Comparison of ENCODE assay signal across 9 cellular contexts in the genomic region with DNA sequence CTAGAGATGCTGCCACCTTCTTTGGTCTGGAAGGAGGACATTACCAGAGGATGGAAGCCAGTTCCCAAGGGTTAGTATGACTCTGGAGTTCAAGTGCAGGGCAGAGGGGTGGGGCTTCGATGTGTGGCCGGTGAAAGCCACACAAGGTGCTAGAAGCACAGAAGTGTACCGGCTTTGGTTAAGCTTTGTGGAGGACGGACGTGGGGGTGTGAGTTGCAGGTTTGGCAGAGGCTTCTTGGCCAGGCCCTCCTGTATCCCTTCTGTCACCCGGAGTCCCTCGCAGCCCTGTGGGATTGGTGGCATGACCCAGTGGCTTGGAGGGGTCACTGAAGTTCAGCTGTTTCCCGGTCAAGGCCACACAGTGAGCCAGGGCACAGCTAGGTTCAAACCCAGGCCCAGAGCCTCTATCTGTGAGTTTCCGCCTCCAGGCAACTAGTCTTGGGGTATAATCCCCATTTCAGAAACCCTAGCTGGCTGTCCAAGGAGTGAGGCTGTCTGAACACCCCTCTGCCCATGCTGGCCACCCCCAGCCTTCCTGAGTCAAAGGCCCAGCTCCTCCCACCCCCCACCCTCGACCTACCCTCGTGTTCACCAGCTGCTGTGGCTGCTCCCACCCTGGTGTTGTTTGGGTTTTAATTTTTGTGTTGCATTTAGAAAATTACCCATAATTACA. TPM values are rescaled to one million over a fixed set of nuclear protein-coding genes. Genes with fewer than 3 reads are reported as not detected.
DNase-seq lines count a peak whose midpoint lies in the region; ATAC-seq lines count a peak whose summit lies in the region.
"Had no signal": no experiment of that assay in that cellular context is flagged by ENCODE, and none has a peak within 500 bp of the region (broad histone marks: within the 10 kb centered on the region; RNA-seq: fewer than 3 reads in every experiment).

No MANE protein-coding gene starts in this region.

- H3K9me3 Mint-ChIP-seq in effector memory CD8-positive, alpha-beta T cell, result no peaks in the 10 kb centered on the region

- H3K4me3 Mint-ChIP-seq in effector memory CD8-positive, alpha-beta T cell, result peak overlapping the region; percentile 35 to 51

- peak; percentile 8 for ATAC-seq in effector memory CD8-positive, alpha-beta T cell (replicated peaks)
- no peak for ATAC-seq in HG03460 (IDR thresholded peaks at IDR 0.05; ENCODE audit: unreplicated experiment)

- no peaks in the 10 kb centered on the region for H3K27me3 Mint-ChIP-seq in effector memory CD8-positive, alpha-beta T cell

- peaks cover 30% of the 10 kb centered on the region for H3K36me3 Mint-ChIP-seq in effector memory CD8-positive, alpha-beta T cell (ENCODE audit: insufficient read depth)

- peaks cover 40 to 54% of the 10 kb centered on the region in 2 donors for H3K4me1 Mint-ChIP-seq in effector memory CD8-positive, alpha-beta T cell (ENCODE audit: low read depth in 2 of 2)

- H3K27ac Mint-ChIP-seq in effector memory CD8-positive, alpha-beta T cell, result peak overlapping the region; percentile 83 to 86

- peak; percentile 53 for DNase-seq in GF-D8 (lab: John Stamatoyannopoulos, UW)
- DNase-seq in NCI-H69 (lab: John Stamatoyannopoulos, UW), result peak; percentile 57
- DNase-seq in effector memory CD8-positive, alpha-beta T cell, result no peak
- peak; percentile 37 for DNase-seq in renal cortical epithelial cell (ENCODE audit: low read depth)
- DNase-seq in stimulated activated CD4-positive, alpha-beta T cell treated with anti-CD3 and anti-CD28 coated beads, Interleukin-1b, Interleukin-23, amount 100 ng/mL, for 48 hours, result no peak
- DNase-seq in stimulated activated CD4-positive, alpha-beta T cell treated with anti-CD3 and anti-CD28 coated beads, Interleukin-2, amount 100 ng/mL, for 24 hours, result no peak
- no peak for DNase-seq in NCI-H345 treated with DMSO at 0.1 percent for 48 hours (lab: John Stamatoyannopoulos, UW; ENCODE audit: unreplicated experiment)
- DNase-seq: glutamatergic neuron had no signal

RNA-seq across cellular contexts. Expression of a gene that starts 4.6 kb away (rescaled TPM):
- 40.5 and 49.3 TPM in 2 replicates for total RNA-seq in renal cortical epithelial cell

RNA-seq across cellular contexts. Expression of a gene that starts 17.2 kb away (rescaled TPM):
- total RNA-seq in renal cortical epithelial cell, result not detected in 2 replicates

RNA-seq across cellular contexts. Expression of a gene that starts 23.3 kb away (rescaled TPM):
- 37.5 and 69.9 TPM in 2 replicates for total RNA-seq in renal cortical epithelial cell

RNA-seq across cellular contexts. Expression of a gene that starts 28.7 kb away (rescaled TPM):
- 108 and 190 TPM in 2 replicates for total RNA-seq in renal cortical epithelial cell

Comparison
In these comparisons a context has a peak if more than half of its experiments do, and no peak if none do; other contexts are left out.
1. DNase-seq: peak in GF-D8 (single experiment), NCI-H69 (single experiment) and renal cortical epithelial cell (single experiment); none in effector memory CD8-positive, alpha-beta T cell (0 of 3), stimulated activated CD4-positive, alpha-beta T cell treated with anti-CD3 and anti-CD28 coated beads, Interleukin-1b, Interleukin-23, amount 100 ng/mL, for 48 hours (single experiment), stimulated activated CD4-positive, alpha-beta T cell treated with anti-CD3 and anti-CD28 coated beads, Interleukin-2, amount 100 ng/mL, for 24 hours (0 of 2) and NCI-H345 treated with DMSO at 0.1 percent for 48 hours (single experiment).